Comparison of ENCODE assay signal across 1 cellular context in genomic region chr1:229199261-229199850, GRCh38.
TF ChIP-seq lines count a peak whose summit lies in the region.

No MANE protein-coding gene starts in this region.

TF ChIP-seq in Ishikawa, 13 proteins besides CTCF, POLR2A, EP300 and RAD21 (continued from another document):
- peak; percentile 58; the same call in 1 of the 2 replicates for TF ChIP-seq REST (IDR thresholded peaks at IDR 0.05; ENCODE audit: low read depth)
- TF ChIP-seq EGR1 (IDR thresholded peaks at IDR 0.05) = no peak
- TF ChIP-seq TAF1 (IDR thresholded peaks at IDR 0.05; ENCODE audit: low read depth) = no peak
- TF ChIP-seq TEAD4 (IDR thresholded peaks at IDR 0.05) = no peak
- TF ChIP-seq USF1 (IDR thresholded peaks at IDR 0.05) = peak; percentile 27; the same call in 1 of the 2 replicates
- TF ChIP-seq NFIC (IDR thresholded peaks at IDR 0.05) = 0 out of 2 replicates have a peak, but pooled peaks have one; percentile 7
